In genomic region chr1:111600886-111601386, GRCh38 we compare ENCODE assay signal across 10 cellular contexts. TPM values are rescaled to one million over a fixed set of nuclear protein-coding genes. Genes with fewer than 3 reads are reported as not detected.
A peak's percentile ranks its signal among the peaks of the same experiment; 100 is the strongest.
DNase-seq lines count a peak whose midpoint lies in the region; ATAC-seq and TF ChIP-seq lines count a peak whose summit lies in the region.
"Had no signal": no experiment of that assay in that cellular context is flagged by ENCODE, and none has a peak within 500 bp of the region (broad histone marks: within the 10 kb centered on the region; RNA-seq: fewer than 3 reads in every experiment).

No MANE protein-coding gene starts in this region.

- H3K36me3 Mint-ChIP-seq in T-cell, result no peaks in the 10 kb centered on the region
- no peaks in the 10 kb centered on the region for H3K36me3 Mint-ChIP-seq in progenitor cell of endocrine pancreas (ENCODE audit: insufficient read depth)

- no peaks in the 10 kb centered on the region for H3K9me3 ChIP-seq in ascending aorta
- H3K9me3 ChIP-seq: BLaER1 treated with 17β-estradiol and CSF1 and Interleukin-3, amounts not matched to agents 10 nM and 100 nM had no signal

- TF ChIP-seq CTCF in ascending aorta (IDR thresholded peaks at IDR 0.05), result no peak
- TF ChIP-seq CTCF in progenitor cell of endocrine pancreas (IDR thresholded peaks at IDR 0.05; ENCODE audit: unreplicated experiment), result no peak

- CTCF ChIA-PET in T-cell (lab: Charles Lee), result no interaction called here

- DNase-seq in stimulated activated CD4-positive, alpha-beta T cell treated with anti-CD3 and anti-CD28 coated beads, Interleukin-1b, Interleukin-23, amount 100 ng/mL, for 48 hours, result peak; percentile 57
- DNase-seq in stimulated activated CD4-positive, alpha-beta T cell treated with anti-CD3 and anti-CD28 coated beads, Interleukin-12 subunit alpha, Interleukin-12 subunit beta, amount 100 ng/mL, for 4 hours, result no peak
- DNase-seq in T-cell, result no peak
- no peak for DNase-seq in NCI-H128 (lab: John Stamatoyannopoulos, UW; ENCODE audit: unreplicated experiment)
- no peak for DNase-seq in ascending aorta (ENCODE audit: low spot score in 2 of 2)
- DNase-seq in mucosa of gallbladder (ENCODE audit: low spot score), result no peak
- no peak for DNase-seq in progenitor cell of endocrine pancreas (ENCODE audit: low spot score, unreplicated experiment)
- DNase-seq: nucleus accumbens had no signal

- H3K4me1 ChIP-seq in ascending aorta, result peaks cover 3 to 11% of the 10 kb centered on the region in 2 donors

- no peaks in the 10 kb centered on the region for H3K36me3 ChIP-seq in ascending aorta
- H3K36me3 ChIP-seq: BLaER1 treated with 17β-estradiol and CSF1 and Interleukin-3, amounts not matched to agents 10 nM and 100 nM had no signal

- H3K4me3 Mint-ChIP-seq in T-cell (peak overlapping the region in 1 of 3 donors; percentile 50), progenitor cell of endocrine pancreas (ENCODE audit: low read depth) (no peak overlapping the region)

- POLR2A ChIA-PET in T-cell (lab: Charles Lee), result no interaction called here

- H3K27me3 ChIP-seq in ascending aorta, result no peaks in the 10 kb centered on the region
- H3K27me3 ChIP-seq: BLaER1 treated with 17β-estradiol and CSF1 and Interleukin-3, amounts not matched to agents 10 nM and 100 nM had no signal

- intact Hi-C loops in ascending aorta (cut with DNase I), result no loop called here

- H3K4me1 Mint-ChIP-seq in T-cell (peaks cover 87 to 99% (median 96%) of the 10 kb centered on the region in 3 donors), progenitor cell of endocrine pancreas (ENCODE audit: low read depth) (peaks cover 5% of the 10 kb centered on the region)

- H3K27ac Mint-ChIP-seq in T-cell (peak overlapping the region; percentile 81 to 87), progenitor cell of endocrine pancreas (no peak overlapping the region)

- H3K9me3 Mint-ChIP-seq in T-cell (no peaks in the 10 kb centered on the region), progenitor cell of endocrine pancreas (ENCODE audit: low read depth) (no peaks in the 10 kb centered on the region)

- ATAC-seq in HG02840 (IDR thresholded peaks at IDR 0.05; ENCODE audit: low FRiP score, unreplicated experiment) (peak; percentile 75), T-cell (replicated peaks in 1 of 4) (no peak)

- H3K27me3 Mint-ChIP-seq in T-cell, result no peaks in the 10 kb centered on the region
- H3K27me3 Mint-ChIP-seq in progenitor cell of endocrine pancreas, result peaks cover 9% of the 10 kb centered on the region

- no peak overlapping the region for H3K27ac ChIP-seq in ascending aorta
- H3K27ac ChIP-seq: BLaER1 treated with 17β-estradiol and CSF1 and Interleukin-3, amounts not matched to agents 10 nM and 100 nM had no signal

- H3K4me3 ChIP-seq in ascending aorta, result no peak overlapping the region
- H3K4me3 ChIP-seq: BLaER1 treated with 17β-estradiol and CSF1 and Interleukin-3, amounts not matched to agents 10 nM and 100 nM had no signal

RNA-seq across cellular contexts. Expression of gene RAP1A, which starts 18.7 kb away (rescaled TPM):
- total RNA-seq in T-cell, result 100 to 1,000 TPM in 4 of 5 donors, 10 to 100 TPM in 1; 95.0 to 108 (median 103) TPM
- 44.1 TPM for total RNA-seq in ascending aorta
- 93.0 TPM for total RNA-seq in mucosa of gallbladder
- total RNA-seq in progenitor cell of endocrine pancreas, result 36.6 and 38.8 TPM in 2 replicates
